Comparison of ENCODE assay signal across 8 cellular contexts in the genomic region with DNA sequence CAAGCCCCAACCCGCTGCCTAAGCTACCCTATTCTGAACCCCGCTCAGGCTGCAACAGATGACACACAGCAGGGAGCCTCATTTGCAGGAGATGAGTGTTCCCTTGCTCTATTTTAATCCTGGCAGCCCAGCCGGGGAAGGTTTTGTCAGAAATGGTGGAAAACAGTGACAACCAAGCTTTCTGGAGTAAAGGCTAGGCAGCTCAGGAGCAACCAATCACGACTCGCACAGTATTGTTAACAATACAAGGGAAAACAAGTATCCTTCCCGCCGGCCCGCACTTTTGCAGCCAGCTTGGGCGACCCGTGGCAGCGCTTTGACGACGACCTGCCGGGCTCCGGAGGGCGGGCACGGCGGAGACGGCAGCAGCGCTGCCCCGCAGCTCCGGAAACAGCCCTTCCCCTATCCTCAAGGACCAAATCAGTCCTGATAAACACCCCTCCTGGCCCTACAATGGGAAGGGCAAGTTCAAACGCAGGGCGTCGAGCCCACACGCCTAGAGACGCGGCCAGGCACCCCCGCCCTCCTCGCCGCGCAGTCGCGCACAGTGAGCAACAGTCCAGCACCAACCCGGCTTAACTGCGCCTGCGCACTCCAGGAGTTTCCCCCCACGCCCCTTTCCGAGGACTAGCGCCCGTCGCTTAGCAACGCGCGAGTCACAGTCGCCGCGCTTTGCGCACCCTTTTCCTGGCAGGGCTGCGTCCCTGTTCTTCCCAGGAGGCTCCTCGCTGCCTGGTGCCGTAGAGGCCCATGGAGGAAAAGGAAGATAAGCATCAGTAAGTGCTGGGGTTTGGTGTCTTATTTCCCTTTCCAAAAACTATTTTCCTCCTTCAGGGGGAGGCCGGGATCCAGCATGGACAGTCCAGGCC.
DNase-seq lines count a peak whose midpoint lies in the region; ATAC-seq and TF ChIP-seq lines count a peak whose summit lies in the region.

No MANE protein-coding gene starts in this region.

- no peaks in the 10 kb centered on the region for H3K27me3 ChIP-seq in upper lobe of right lung

- peak overlapping the region; percentile 84 for H3K4me3 Mint-ChIP-seq in T-helper 2 cell treated with Interferon-gamma antibody and Interleukin-4, amounts not matched to agents 5 μg/mL and 100 μg/mL, for 36 hours
- H3K4me3 Mint-ChIP-seq in progenitor cell of endocrine pancreas (ENCODE audit: low read depth): peak overlapping the region; percentile 83

- intact Hi-C loops in left ventricle myocardium superior (cut with micrococcal nuclease): loop anchor here (10.0 kb wide), 1 partner anchor 126 kb away; no protein-coding TSS in a partner anchor
- intact Hi-C loops in upper lobe of right lung (cut with DNase I): no loop called here

- H3K4me1 Mint-ChIP-seq in T-helper 2 cell treated with Interferon-gamma antibody and Interleukin-4, amounts not matched to agents 5 μg/mL and 100 μg/mL, for 36 hours (ENCODE audit: low read depth): peaks cover 17% of the 10 kb centered on the region
- H3K4me1 Mint-ChIP-seq in progenitor cell of endocrine pancreas (ENCODE audit: low read depth): peaks cover 18% of the 10 kb centered on the region

- in situ Hi-C loops in GM13977 (cut with MboI; ENCODE audit: low pct_unique_long_range_greater_than_20kb, low sequenced_read_pairs, unreplicated experiment): no loop called here

- peaks cover 30% of the 10 kb centered on the region for H3K27me3 Mint-ChIP-seq in T-helper 2 cell treated with Interferon-gamma antibody and Interleukin-4, amounts not matched to agents 5 μg/mL and 100 μg/mL, for 36 hours (ENCODE audit: low read depth)
- H3K27me3 Mint-ChIP-seq in progenitor cell of endocrine pancreas: peaks cover 23% of the 10 kb centered on the region

- no peaks in the 10 kb centered on the region for H3K9me3 ChIP-seq in upper lobe of right lung

- ATAC-seq in HG02885 (IDR thresholded peaks at IDR 0.05; ENCODE audit: poor library complexity, unreplicated experiment): peak; percentile 99
- ATAC-seq in left ventricle myocardium superior: peak; percentile 98
- ATAC-seq in upper lobe of right lung: peak; percentile 99

- no peaks in the 10 kb centered on the region for H3K9me3 Mint-ChIP-seq in T-helper 2 cell treated with Interferon-gamma antibody and Interleukin-4, amounts not matched to agents 5 μg/mL and 100 μg/mL, for 36 hours
- no peaks in the 10 kb centered on the region for H3K9me3 Mint-ChIP-seq in progenitor cell of endocrine pancreas (ENCODE audit: low read depth)

- peak overlapping the region; percentile 23 for H3K27ac Mint-ChIP-seq in T-helper 2 cell treated with Interferon-gamma antibody and Interleukin-4, amounts not matched to agents 5 μg/mL and 100 μg/mL, for 36 hours
- H3K27ac Mint-ChIP-seq in progenitor cell of endocrine pancreas: peak overlapping the region; percentile 87

- H3K27ac ChIP-seq in upper lobe of right lung: peak overlapping the region; percentile 83

- no peaks in the 10 kb centered on the region for H3K36me3 ChIP-seq in upper lobe of right lung

- DNase-seq in GM13977 (ENCODE audit: low spot score) (peak; percentile 93), NCI-H1694 (lab: John Stamatoyannopoulos, UW) (peak; percentile 97), anterior cingulate cortex (lab: John Stamatoyannopoulos, UW) (peak; percentile 66 to 97 (median 94)), left ventricle myocardium superior (peak; percentile 99), progenitor cell of endocrine pancreas (ENCODE audit: low spot score, unreplicated experiment) (peak; percentile 88), upper lobe of right lung (peak; percentile 98)
- peak; percentile 89 for DNase-seq in T-helper 2 cell treated with Interferon-gamma antibody and Interleukin-4, amounts not matched to agents 5 μg/mL and 100 μg/mL, for 36 hours (ENCODE audit: low spot score)

- TF ChIP-seq CTCF in GM13977 (IDR thresholded peaks at IDR 0.05; ENCODE audit: extremely low read depth, insufficient read depth, missing control alignments) (no peak), progenitor cell of endocrine pancreas (IDR thresholded peaks at IDR 0.05; ENCODE audit: unreplicated experiment) (no peak), upper lobe of right lung (IDR thresholded peaks at IDR 0.05) (no peak)

- peak overlapping the region; percentile 57 for H3K4me3 ChIP-seq in upper lobe of right lung

- peaks cover 15% of the 10 kb centered on the region for H3K4me1 ChIP-seq in upper lobe of right lung

- no peaks in the 10 kb centered on the region for H3K36me3 Mint-ChIP-seq in T-helper 2 cell treated with Interferon-gamma antibody and Interleukin-4, amounts not matched to agents 5 μg/mL and 100 μg/mL, for 36 hours (ENCODE audit: low read depth)
- no peaks in the 10 kb centered on the region for H3K36me3 Mint-ChIP-seq in progenitor cell of endocrine pancreas (ENCODE audit: insufficient read depth)

Comparison
In these comparisons a context has a peak if more than half of its experiments do, and no peak if none do; other contexts are left out.
1. Peak in every context shown above with its lines: DNase-seq, ATAC-seq, H3K4me3 ChIP-seq and H3K27ac ChIP-seq.